In the genomic region with DNA sequence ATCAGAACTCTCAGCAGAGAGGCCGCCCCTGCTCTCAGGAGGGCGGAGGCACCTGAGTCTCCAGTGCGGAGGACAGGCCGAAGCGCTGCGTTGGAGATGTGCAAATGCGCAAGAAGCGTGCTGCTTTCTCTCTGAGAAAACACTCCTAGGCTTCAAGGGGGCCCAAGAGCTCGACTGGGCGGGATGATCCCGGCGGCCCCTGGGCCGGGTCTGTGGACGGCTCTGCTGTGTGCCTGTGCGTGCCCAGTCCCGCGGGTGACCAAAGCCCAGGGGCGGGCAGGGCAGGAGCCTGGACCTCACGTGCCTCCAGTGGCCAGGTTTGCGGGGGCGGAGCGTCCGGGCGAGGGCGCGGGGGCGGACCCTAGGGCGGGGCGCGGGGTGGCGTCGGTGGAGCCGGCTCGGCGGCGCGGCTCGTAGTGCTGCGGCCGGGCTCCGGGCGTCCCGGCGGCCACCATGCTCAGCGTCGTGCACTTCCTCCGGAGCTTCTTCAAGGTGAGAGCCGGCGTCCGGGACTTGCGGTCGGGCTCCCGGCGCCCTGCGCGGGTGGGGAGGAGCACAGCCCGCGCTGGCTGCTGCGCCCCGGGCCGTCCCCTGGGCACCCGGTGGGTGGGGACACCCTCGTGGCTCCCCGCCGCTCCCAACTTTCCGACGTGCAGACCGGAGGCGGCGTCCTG, we compare ENCODE assay signal across 8 cellular contexts. TPM values are rescaled to one million over a fixed set of nuclear protein-coding genes. Genes with fewer than 3 reads are reported as not detected.
DNase-seq lines count a peak whose midpoint lies in the region; ATAC-seq and TF ChIP-seq lines count a peak whose summit lies in the region.

TSS of gene ARHGEF4 (plus strand) at position 414 of the 674 bp plus-strand sequence. CDS start at position 454, 40 bp downstream.

- no peak within 1 kb of the TSS for H3K27ac ChIP-seq in HUES48 (ENCODE audit: low read depth, low read length)
- no peak within 1 kb of the TSS for H3K27ac ChIP-seq in adipose tissue (ENCODE audit: low read depth, low read length)
- no peak within 1 kb of the TSS for H3K27ac ChIP-seq in iPS-20b (ENCODE audit: low read length)
- H3K27ac ChIP-seq in MM.1S (ENCODE audit: low read length) = no peak within 1 kb of the TSS

- DNase-seq in SKM-1 treated with dmso at 0.1 percent for 144 hours (lab: John Stamatoyannopoulos, UW; ENCODE audit: unreplicated experiment) (peak; percentile 25), SKM-1 (lab: John Stamatoyannopoulos, UW; ENCODE audit: unreplicated experiment) (no peak), KG1 (lab: John Stamatoyannopoulos, UW) (no peak), MM.1S (no peak)

- H3F3A ChIP-seq in MM.1S (ENCODE audit: insufficient read depth, low read length) = no peaks in the 10 kb centered on the region

- WGBS in adipose tissue, 3 donors = 3 to 7% (median 4%) methylated on average over 40 to 70 of the region's 70 CpGs

- H3K4me2 ChIP-seq in MM.1S (ENCODE audit: low read depth, low read length) = no peak within 1 kb of the TSS

- H3K27ac Mint-ChIP-seq in stimulated activated memory B cell treated with anti-CD40 and anti-IgM and Interleukin-4, amounts not matched to agents 10 μg/mL and 1 μg/mL and 100 μg/mL, for 72 hours = no peak within 1 kb of the TSS

- ATAC-seq in stimulated activated memory B cell treated with anti-CD40 and anti-IgM and Interleukin-4, amounts not matched to agents 10 μg/mL and 1 μg/mL and 100 μg/mL, for 72 hours = peak; percentile 34

- H4K20me1 ChIP-seq in MM.1S (ENCODE audit: insufficient read depth, low read length) = no peaks in the 10 kb centered on the region

- H3K9me3 ChIP-seq in HUES48 (ENCODE audit: control insufficient read depth, insufficient read depth, low read length) = no peaks in the 10 kb centered on the region
- no peaks in the 10 kb centered on the region for H3K9me3 ChIP-seq in iPS-20b (ENCODE audit: insufficient read depth, low read depth, low read length)
- H3K9me3 ChIP-seq in MM.1S (replicated peaks; ENCODE audit: insufficient read depth, low read length) = no peaks in the 10 kb centered on the region

- H3K4me3 Mint-ChIP-seq in stimulated activated memory B cell treated with anti-CD40 and anti-IgM and Interleukin-4, amounts not matched to agents 10 μg/mL and 1 μg/mL and 100 μg/mL, for 72 hours = peak within 1 kb of the TSS; percentile 67

- no peak within 1 kb of the TSS for H3K9ac ChIP-seq in HUES48 (ENCODE audit: low read depth, low read length)
- H3K9ac ChIP-seq in iPS-20b (ENCODE audit: low read depth, low read length) = peak within 1 kb of the TSS; percentile 61; the same call in 1 of the 2 replicates
- H3K9ac ChIP-seq in MM.1S (ENCODE audit: low read length) = no peak within 1 kb of the TSS

- 0 out of 2 replicates have a peak, but pooled peaks cover 4% of the 10 kb centered on the region for H3K4me1 ChIP-seq in HUES48 (ENCODE audit: control insufficient read depth, insufficient read depth, low read length)
- H3K4me1 ChIP-seq in iPS-20b (ENCODE audit: insufficient read depth, low read length) = no peaks in the 10 kb centered on the region; the same call in 1 of the 2 replicates
- H3K4me1 ChIP-seq in MM.1S (ENCODE audit: low read length) = no peaks in the 10 kb centered on the region

- peaks cover 13% of the 10 kb centered on the region for H3K4me1 Mint-ChIP-seq in stimulated activated memory B cell treated with anti-CD40 and anti-IgM and Interleukin-4, amounts not matched to agents 10 μg/mL and 1 μg/mL and 100 μg/mL, for 72 hours

- H3K36me3 ChIP-seq in HUES48 (ENCODE audit: control insufficient read depth, insufficient read depth, low read length) (no peaks in the 10 kb centered on the region), iPS-20b (ENCODE audit: insufficient read depth, low read depth, low read length) (no peaks in the 10 kb centered on the region), MM.1S (replicated peaks; ENCODE audit: insufficient read depth, low read length) (no peaks in the 10 kb centered on the region)

- H3K36me3 Mint-ChIP-seq in stimulated activated memory B cell treated with anti-CD40 and anti-IgM and Interleukin-4, amounts not matched to agents 10 μg/mL and 1 μg/mL and 100 μg/mL, for 72 hours = no peaks in the 10 kb centered on the region

- H3K4me3 ChIP-seq in HUES48 (ENCODE audit: low read depth, low read length) (peak within 1 kb of the TSS; percentile 74), iPS-20b (ENCODE audit: low read length) (peak within 1 kb of the TSS; percentile 70), MM.1S (ENCODE audit: low read length) (no peak within 1 kb of the TSS)

- TF ChIP-seq CTCF in MM.1S (IDR thresholded peaks at IDR 0.05; ENCODE audit: low read length) = no peak

- no peaks in the 10 kb centered on the region for H3K9me3 Mint-ChIP-seq in stimulated activated memory B cell treated with anti-CD40 and anti-IgM and Interleukin-4, amounts not matched to agents 10 μg/mL and 1 μg/mL and 100 μg/mL, for 72 hours

- no peaks in the 10 kb centered on the region for H3K9me2 ChIP-seq in MM.1S (replicated peaks; ENCODE audit: insufficient read depth, low read length)

- H3K27me3 ChIP-seq in HUES48 (ENCODE audit: control insufficient read depth, insufficient read depth, low read length) = peaks cover 29% of the 10 kb centered on the region
- H3K27me3 ChIP-seq in iPS-20b (ENCODE audit: insufficient read depth, low read length) = peaks cover 53% of the 10 kb centered on the region
- no peaks in the 10 kb centered on the region; the same call in 1 of the 2 replicates for H3K27me3 ChIP-seq in MM.1S (replicated peaks; ENCODE audit: insufficient read depth, low read length)

- no peak within 1 kb of the TSS for H2AFZ ChIP-seq in MM.1S (ENCODE audit: low read length)

- H3K27me3 Mint-ChIP-seq in stimulated activated memory B cell treated with anti-CD40 and anti-IgM and Interleukin-4, amounts not matched to agents 10 μg/mL and 1 μg/mL and 100 μg/mL, for 72 hours = peaks cover 77% of the 10 kb centered on the region

- no peaks in the 10 kb centered on the region for H3K79me2 ChIP-seq in MM.1S (ENCODE audit: low read length)

RNA-seq across cellular contexts. Expression of gene ARHGEF4, which starts in this region (rescaled TPM):
- 10 to 100 TPM in 2 of 3 donors, 1 to 10 TPM in 1; 8.9 to 19.8 (median 13.3) TPM for polyA plus RNA-seq in adipose tissue
